Comparison of ENCODE assay signal across 8 cellular contexts in genomic region chr10:84177541-84178386, GRCh38. TPM values are rescaled to one million over a fixed set of nuclear protein-coding genes. Genes with fewer than 3 reads are reported as not detected.
DNase-seq lines count a peak whose midpoint lies in the region; ATAC-seq and TF ChIP-seq lines count a peak whose summit lies in the region.

No MANE protein-coding gene starts in this region.

- H3K27ac ChIP-seq in brain microvascular endothelial cell (no peak overlapping the region), GM23248 (no peak overlapping the region)

- no peaks in the 10 kb centered on the region for H3F3A ChIP-seq in GM23248 (ENCODE audit: insufficient read depth)

- 67 to 68% methylated on average over 11 of the region's 11 CpGs for WGBS in GM23248 (ENCODE audit: low coverage in 1 of 2, low lambda C conversion rate in 2 of 2, missing lambda C conversion rate in 2 of 2), 2 experiments

- H3K27me3 ChIP-seq in BE2C (no peaks in the 10 kb centered on the region), brain microvascular endothelial cell (replicated peaks) (no peaks in the 10 kb centered on the region), GM23248 (replicated peaks; ENCODE audit: insufficient read depth) (no peaks in the 10 kb centered on the region)

- H3K9me3 ChIP-seq in BE2C (no peaks in the 10 kb centered on the region), GM23248 (ENCODE audit: low read depth) (no peaks in the 10 kb centered on the region)

- H3K27ac Mint-ChIP-seq in activated naive CD8-positive, alpha-beta T cell treated with anti-CD3 and anti-CD28 coated beads for 36 hours = no peak overlapping the region

- H3K4me3 Mint-ChIP-seq in activated naive CD8-positive, alpha-beta T cell treated with anti-CD3 and anti-CD28 coated beads for 36 hours = no peak overlapping the region

- H3K27me3 Mint-ChIP-seq in activated naive CD8-positive, alpha-beta T cell treated with anti-CD3 and anti-CD28 coated beads for 36 hours = no peaks in the 10 kb centered on the region

- H3K4me3 ChIP-seq in BE2C (ENCODE audit: low read depth, low read length) = no peak overlapping the region
- H3K4me3 ChIP-seq in brain microvascular endothelial cell (ENCODE audit: low read depth, low read length) = no peak overlapping the region
- H3K4me3 ChIP-seq in GM23248 = no peak overlapping the region

- no peaks in the 10 kb centered on the region for H3K36me3 ChIP-seq in BE2C
- no peaks in the 10 kb centered on the region for H3K36me3 ChIP-seq in brain microvascular endothelial cell (replicated peaks)
- H3K36me3 ChIP-seq in GM23248 (ENCODE audit: low read depth) = no peaks in the 10 kb centered on the region

- peaks cover 8% of the 10 kb centered on the region for H3K4me1 Mint-ChIP-seq in activated naive CD8-positive, alpha-beta T cell treated with anti-CD3 and anti-CD28 coated beads for 36 hours

- no peaks in the 10 kb centered on the region for H3K9me3 Mint-ChIP-seq in activated naive CD8-positive, alpha-beta T cell treated with anti-CD3 and anti-CD28 coated beads for 36 hours

- no peaks in the 10 kb centered on the region for H4K20me1 ChIP-seq in GM23248 (ENCODE audit: insufficient read depth)

- H3K36me3 Mint-ChIP-seq in activated naive CD8-positive, alpha-beta T cell treated with anti-CD3 and anti-CD28 coated beads for 36 hours = no peaks in the 10 kb centered on the region

- in situ Hi-C loops in brain microvascular endothelial cell (cut with HindIII; ENCODE audit: low pct_ligation_motif_present, low sequenced_read_pairs) = no loop called here
- in situ Hi-C loops in GM23248 (cut with MboI) = no loop called here

- ATAC-seq in HG03097 (IDR thresholded peaks at IDR 0.05; ENCODE audit: low FRiP score, unreplicated experiment) = peak; percentile 44

- TF ChIP-seq CTCF in BE2C (IDR thresholded peaks at IDR 0.05; ENCODE audit: low read depth, low read length) (no peak), brain microvascular endothelial cell (IDR thresholded peaks at IDR 0.05; ENCODE audit: low read depth, low read length, missing control alignments) (no peak)

- no peak overlapping the region for H2AFZ ChIP-seq in GM23248

- DNase-seq in NCI-H345 (lab: John Stamatoyannopoulos, UW) (peak; percentile 8), NCI-H345 treated with DMSO at 0.1 percent for 48 hours (lab: John Stamatoyannopoulos, UW; ENCODE audit: unreplicated experiment) (no peak), BE2C (no peak), brain microvascular endothelial cell (no peak), GM23248 (no peak)
- DNase-seq in activated naive CD8-positive, alpha-beta T cell treated with anti-CD3 and anti-CD28 coated beads for 36 hours = peak; percentile 34
- peak; percentile 24 for DNase-seq in stimulated activated CD8-positive, alpha-beta memory T cell treated with anti-CD3 and anti-CD28 coated beads, Interleukin-12 subunit alpha, Interleukin-12 subunit beta, amount 100 ng/mL, for 1 hour (ENCODE audit: low read depth)

- no peaks in the 10 kb centered on the region for H3K4me1 ChIP-seq in BE2C
- no peaks in the 10 kb centered on the region for H3K4me1 ChIP-seq in GM23248 (ENCODE audit: insufficient read depth)

- no peaks in the 10 kb centered on the region for H3K9me2 ChIP-seq in GM23248 (ENCODE audit: insufficient read depth)

- H3K4me2 ChIP-seq in GM23248 (ENCODE audit: unreplicated experiment) = no peak overlapping the region

- no peaks in the 10 kb centered on the region for H3K79me2 ChIP-seq in GM23248 (ENCODE audit: insufficient read depth)

- no peak overlapping the region for H3K9ac ChIP-seq in GM23248

RNA-seq across cellular contexts. Expression of gene GPR15LG, which starts 4.2 kb away (rescaled TPM):
- total RNA-seq in activated naive CD8-positive, alpha-beta T cell treated with anti-CD3 and anti-CD28 coated beads for 36 hours = not detected
- not detected for polyA plus RNA-seq in BE2C (2012; ENCODE audit: insufficient read depth, insufficient read length, low read depth)
- not detected in 2 replicates for total RNA-seq in GM23248 (2014; rRNA removed; shearing (Covaris generic))
- not detected in 2 replicates for polyA plus RNA-seq in GM23248 (2016; fragmentation: Nextera tagmentation; extraction: Ambion mirVana)

RNA-seq across cellular contexts. Expression of gene CDHR1, which starts 16.6 kb away (rescaled TPM):
- total RNA-seq in activated naive CD8-positive, alpha-beta T cell treated with anti-CD3 and anti-CD28 coated beads for 36 hours = 1 to 10 TPM in 1 of 2 experiments, under 1 TPM in 1; 0.91 to 1.6 TPM
- polyA plus RNA-seq in BE2C (2012; ENCODE audit: insufficient read depth, insufficient read length, low read depth) = 0.48 TPM
- not detected in 2 replicates for total RNA-seq in GM23248 (2014; rRNA removed; shearing (Covaris generic))
- polyA plus RNA-seq in GM23248 (2016; fragmentation: Nextera tagmentation; extraction: Ambion mirVana) = not detected in 2 replicates

RNA-seq across cellular contexts. Expression of gene GHITM, which starts 38.5 kb away (rescaled TPM):
- total RNA-seq in activated naive CD8-positive, alpha-beta T cell treated with anti-CD3 and anti-CD28 coated beads for 36 hours = 100 to 1,000 TPM; 218 to 227 TPM
- polyA plus RNA-seq in BE2C (2012; ENCODE audit: insufficient read depth, insufficient read length, low read depth) = 198 TPM
- 203 and 205 TPM in 2 replicates for total RNA-seq in GM23248 (2014; rRNA removed; shearing (Covaris generic))
- polyA plus RNA-seq in GM23248 (2016; fragmentation: Nextera tagmentation; extraction: Ambion mirVana) = 255 and 258 TPM in 2 replicates

RNA-seq across cellular contexts. Expression of gene LRIT2, which starts 47.6 kb away (rescaled TPM):
- total RNA-seq in activated naive CD8-positive, alpha-beta T cell treated with anti-CD3 and anti-CD28 coated beads for 36 hours = not detected
- not detected for polyA plus RNA-seq in BE2C (2012; ENCODE audit: insufficient read depth, insufficient read length, low read depth)
- not detected in 2 replicates for total RNA-seq in GM23248 (2014; rRNA removed; shearing (Covaris generic))
- polyA plus RNA-seq in GM23248 (2016; fragmentation: Nextera tagmentation; extraction: Ambion mirVana) = not detected in 2 replicates

Comparison
In these comparisons a context has a peak if more than half of its experiments do, and no peak if none do; other contexts are left out.
1. DNase-seq: peak in NCI-H345 (single experiment), activated naive CD8-positive, alpha-beta T cell treated with anti-CD3 and anti-CD28 coated beads for 36 hours (single experiment) and stimulated activated CD8-positive, alpha-beta memory T cell treated with anti-CD3 and anti-CD28 coated beads, Interleukin-12 subunit alpha, Interleukin-12 subunit beta, amount 100 ng/mL, for 1 hour (single experiment); none in NCI-H345 treated with DMSO at 0.1 percent for 48 hours (single experiment), BE2C (single experiment), brain microvascular endothelial cell (single experiment) and GM23248 (single experiment).